In genomic region chr1:40668769-40669525, GRCh38 we compare ENCODE assay signal across 8 cellular contexts. TPM values are rescaled to one million over a fixed set of nuclear protein-coding genes. Genes with fewer than 3 reads are reported as not detected.
DNase-seq lines count a peak whose midpoint lies in the region; ATAC-seq, FAIRE-seq and TF ChIP-seq lines count a peak whose summit lies in the region.

No MANE protein-coding gene starts in this region.

- H3K27ac ChIP-seq in WERI-Rb-1 = no peak overlapping the region

- no peaks in the 10 kb centered on the region for H3K36me3 ChIP-seq in WERI-Rb-1

- DNase-seq in GM12891 (ENCODE audit: insufficient read length, low spot score) = peak; percentile 75
- peak; percentile 84 for DNase-seq in NCI-H2171 treated with DMSO at 0.1 percent for 48 hours (lab: John Stamatoyannopoulos, UW)
- peak; percentile 81 for DNase-seq in WERI-Rb-1
- peak; percentile 39 to 66 for DNase-seq in T47D (ENCODE audit: low read depth in 1 of 2, low spot score in 1 of 2)
- peak; percentile 86 for DNase-seq in iPS-NIHi7 (ENCODE audit: extremely low spot score)
- DNase-seq in stimulated activated CD4-positive, alpha-beta T cell treated with anti-CD3 and anti-CD28 coated beads, Interleukin-15, amount 100 ng/mL, for 1 hour (ENCODE audit: low read depth in 1 of 2, low spot score in 1 of 2) = peak; percentile 63 to 78
- DNase-seq in cortex of kidney (lab: John Stamatoyannopoulos, UW) = no peak

- peak overlapping the region; percentile 36 for H3K4me3 ChIP-seq in WERI-Rb-1 (ENCODE audit: low read depth, low read length)

- ATAC-seq in HG02981 (IDR thresholded peaks at IDR 0.05; ENCODE audit: unreplicated experiment) = peak; percentile 54

- in situ Hi-C loops in T47D (cut with HindIII; ENCODE audit: low pct_unique_long_range_greater_than_20kb, low sequenced_read_pairs) = no loop called here

- H3K9me3 ChIP-seq in WERI-Rb-1 (ENCODE audit: severe bottlenecking) = no peaks in the 10 kb centered on the region

- TF ChIP-seq CTCF in WERI-Rb-1 (IDR thresholded peaks at IDR 0.05; ENCODE audit: low read depth, low read length) = peak; percentile 87

- FAIRE-seq in GM12891 (lab: Jason Lieb, UNC) = peak; percentile 94

- TF ChIP-seq POLR2A in GM12891 (IDR thresholded peaks at IDR 0.05; ENCODE audit: low read depth, low read length) = no peak

- H3K27me3 ChIP-seq in WERI-Rb-1 (ENCODE audit: insufficient read depth, low read depth, severe bottlenecking) = no peaks in the 10 kb centered on the region

TF ChIP-seq in GM12891, 5 proteins besides CTCF, POLR2A, EP300 and RAD21:
- TF ChIP-seq PAX5 (IDR thresholded peaks at IDR 0.05; ENCODE audit: insufficient read depth, low read length, severe bottlenecking) (no peak), POLR2AphosphoS5 (IDR thresholded peaks at IDR 0.05; ENCODE audit: low read depth, low read length) (no peak), SPI1 (IDR thresholded peaks at IDR 0.05; ENCODE audit: low read depth, low read length) (peak; percentile 21; the same call in 1 of the 2 replicates), TAF1 (IDR thresholded peaks at IDR 0.05; ENCODE audit: low read depth, low read length) (no peak), POU2F2 (IDR thresholded peaks at IDR 0.05; ENCODE audit: low read depth, low read length) (no peak)

RNA-seq across cellular contexts. Expression of gene RIMS3, which starts 3.5 kb away (rescaled TPM):
- 0.13 TPM for polyA plus RNA-seq in GM12891 (2012; ENCODE audit: low read depth, missing spikeins)

RNA-seq across cellular contexts. Expression of gene NFYC, which starts 22.6 kb away (rescaled TPM):
- 33.9 TPM for polyA plus RNA-seq in GM12891 (2012; ENCODE audit: low read depth, missing spikeins)
